Comparison of ENCODE assay signal across 24 cellular contexts in the genomic region with DNA sequence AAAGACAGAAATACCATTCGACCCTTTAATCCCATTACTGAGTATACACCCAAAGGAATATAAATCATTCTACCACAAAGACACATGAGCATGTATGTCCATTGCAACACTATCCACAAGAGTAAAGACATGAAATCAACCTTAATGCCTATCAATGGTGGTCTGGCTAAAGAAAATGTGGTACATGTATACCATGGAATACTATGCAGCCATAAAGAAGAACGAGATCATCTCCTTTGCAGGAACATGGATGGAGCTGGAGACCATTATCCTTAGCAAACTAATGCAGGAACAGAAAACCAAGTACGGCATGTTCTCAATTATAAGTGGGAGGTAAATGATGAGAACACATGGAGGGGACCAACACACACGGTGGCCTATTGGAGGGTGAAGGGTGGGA.
"Had no signal": no experiment of that assay in that cellular context is flagged by ENCODE, and none has a peak within 500 bp of the region (broad histone marks: within the 10 kb centered on the region; RNA-seq: fewer than 3 reads in every experiment).

No MANE protein-coding gene starts in this region.

- H3K9me3 ChIP-seq: ovary, right lobe of liver, sigmoid colon, thoracic aorta, thyroid gland, upper lobe of right lung, uterus had no signal

- H2AFZ ChIP-seq: neural progenitor cell, parathyroid adenoma had no signal

- H3K27ac ChIP-seq: neural progenitor cell, ovary, parathyroid adenoma, psoas muscle, right lobe of liver, sigmoid colon, stomach, thoracic aorta, thyroid gland, tibial nerve, upper lobe of right lung, uterus had no signal

- H3K9ac ChIP-seq: neural progenitor cell, parathyroid adenoma had no signal

- H3K4me1 ChIP-seq: neural progenitor cell, parathyroid adenoma, psoas muscle, right lobe of liver, sigmoid colon, thyroid gland, tibial nerve, upper lobe of right lung, uterus had no signal

- H3K4me3 ChIP-seq: neural progenitor cell, ovary, psoas muscle, right lobe of liver, sigmoid colon, stomach, thoracic aorta, thyroid gland, tibial nerve, upper lobe of right lung, uterus had no signal

- H3K27me3 ChIP-seq: neural progenitor cell, ovary, right lobe of liver, sigmoid colon, stomach, thyroid gland, tibial nerve, upper lobe of right lung, uterus had no signal

- ATAC-seq: natural killer cell; psoas muscle; right cardiac atrium; right lobe of liver; stimulated activated effector memory CD8-positive, alpha-beta T cell treated with anti-CD3 and anti-CD28 coated beads, Interleukin-12 subunit alpha, Interleukin-12 subunit beta, amount 100 ng/mL, for 72 hours; stimulated activated naive B cell treated with anti-CD40 and anti-IgM and Interleukin-4, amounts not matched to agents 10 μg/mL and 1 μg/mL and 100 μg/mL, for 72 hours; upper lobe of right lung had no signal

- H3K36me3 ChIP-seq: neural progenitor cell, ovary, uterus had no signal

- DNase-seq: natural killer cell; occipital lobe; ovary; posterior cingulate gyrus; psoas muscle; right cardiac atrium; right lobe of liver; sigmoid colon; small intestine; stimulated activated CD4-positive, alpha-beta T cell treated with anti-CD3 and anti-CD28 coated beads, Interleukin-15, amount 100 ng/mL, for 24 hours; stimulated activated CD4-positive, alpha-beta T cell treated with anti-CD3 and anti-CD28 coated beads, Interleukin-2, amount 100 ng/mL, for 24 hours; stimulated activated CD4-positive, alpha-beta T cell treated with anti-CD3 and anti-CD28 coated beads, Interleukin-2, amount 100 ng/mL, for 48 hours; stimulated activated CD4-positive, alpha-beta T cell treated with anti-CD3 and anti-CD28 coated beads, Interleukin-4, amount 100 ng/mL, for 24 hours; stimulated activated naive B cell treated with anti-CD40 and anti-IgM and Interleukin-4, amounts not matched to agents 10 μg/mL and 1 μg/mL and 100 μg/mL, for 72 hours; stimulated activated naive CD4-positive, alpha-beta T cell treated with Interleukin-2 at 50 U/mL for 16 hours; stomach; thyroid gland; upper lobe of right lung; uterus had no signal

- H3K4me2 ChIP-seq: neural progenitor cell had no signal
